1 cellular context compared by ENCODE assay signal in genomic region chr1:157585984-157586383, GRCh38.
TF ChIP-seq lines count a peak whose summit lies in the region.

No MANE protein-coding gene starts in this region.

TF ChIP-seq in GM12878, 131 proteins besides CTCF, POLR2A, EP300 and RAD21:
- TF ChIP-seq BCLAF1 (IDR thresholded peaks at IDR 0.05): no peak
- TF ChIP-seq REST (IDR thresholded peaks at IDR 0.05; ENCODE audit: low read depth, low read length): peak; percentile 81
- no peak for TF ChIP-seq STAT3 (IDR thresholded peaks at IDR 0.05; ENCODE audit: low read depth, low read length)
TF ChIP-seq in GM12878: peak in this region for 1.
